ENCODE assay signal across 9 cellular contexts in genomic region chr3:128649264-128649663, GRCh38. TPM values are rescaled to one million over a fixed set of nuclear protein-coding genes. Genes with fewer than 3 reads are reported as not detected.
DNase-seq lines count a peak whose midpoint lies in the region; ATAC-seq and TF ChIP-seq lines count a peak whose summit lies in the region.
"Had no signal": no experiment of that assay in that cellular context is flagged by ENCODE, and none has a peak within 500 bp of the region (broad histone marks: within the 10 kb centered on the region; RNA-seq: fewer than 3 reads in every experiment).

No MANE protein-coding gene starts in this region.

- H3K4me3 ChIP-seq in iPS-18a (ENCODE audit: low read length) (peak overlapping the region; percentile 82), suprapubic skin (peak overlapping the region; percentile 70)

- no peaks in the 10 kb centered on the region for H3K27me3 Mint-ChIP-seq in T-helper 2 cell treated with Interferon-gamma antibody and Interleukin-4, amounts not matched to agents 5 μg/mL and 100 μg/mL, for 36 hours (ENCODE audit: low read depth)
- no peaks in the 10 kb centered on the region for H3K27me3 Mint-ChIP-seq in activated CD8-positive, alpha-beta T cell treated with anti-CD3 and anti-CD28 coated beads for 36 hours

- no peak for DNase-seq in T-helper 2 cell treated with Interferon-gamma antibody and Interleukin-4, amounts not matched to agents 5 μg/mL and 100 μg/mL, for 36 hours (ENCODE audit: low spot score)
- DNase-seq in T-helper 2 cell, result no peak
- no peak for DNase-seq in activated CD8-positive, alpha-beta T cell treated with anti-CD3 and anti-CD28 coated beads for 36 hours
- no peak for DNase-seq in suprapubic skin (ENCODE audit: low spot score in 2 of 2)
- DNase-seq in SKM-1 (lab: John Stamatoyannopoulos, UW; ENCODE audit: unreplicated experiment), result no peak
- DNase-seq: NCI-H1694 treated with DMSO at 0.1 percent for 48 hours had no signal

- peaks cover 18% of the 10 kb centered on the region for H3K36me3 Mint-ChIP-seq in T-helper 2 cell treated with Interferon-gamma antibody and Interleukin-4, amounts not matched to agents 5 μg/mL and 100 μg/mL, for 36 hours (ENCODE audit: low read depth)
- peaks cover 25% of the 10 kb centered on the region for H3K36me3 Mint-ChIP-seq in activated CD8-positive, alpha-beta T cell treated with anti-CD3 and anti-CD28 coated beads for 36 hours (ENCODE audit: low read depth)

- CTCF ChIA-PET in activated CD8-positive, alpha-beta T cell treated with anti-CD3 and anti-CD28 coated beads for 36 hours (lab: Charles Lee), result interaction anchor here (0.6 to 1.7 kb wide), 6 partner anchors 25 to 228 kb away, joined by 3 to 10 read pairs (median 4); no protein-coding TSS in a partner anchor

- peak overlapping the region; percentile 94 for H3K9ac ChIP-seq in iPS-18a (ENCODE audit: low read length)

- peak overlapping the region; percentile 83 for H3K4me3 Mint-ChIP-seq in T-helper 2 cell treated with Interferon-gamma antibody and Interleukin-4, amounts not matched to agents 5 μg/mL and 100 μg/mL, for 36 hours
- peak overlapping the region; percentile 87 for H3K4me3 Mint-ChIP-seq in activated CD8-positive, alpha-beta T cell treated with anti-CD3 and anti-CD28 coated beads for 36 hours

- no peak for ATAC-seq in activated CD8-positive, alpha-beta T cell treated with anti-CD3 and anti-CD28 coated beads for 36 hours
- ATAC-seq in HG02571 (IDR thresholded peaks at IDR 0.05; ENCODE audit: unreplicated experiment) (no peak), HG03460 (IDR thresholded peaks at IDR 0.05; ENCODE audit: unreplicated experiment) (no peak)

- H3K27ac Mint-ChIP-seq in T-helper 2 cell treated with Interferon-gamma antibody and Interleukin-4, amounts not matched to agents 5 μg/mL and 100 μg/mL, for 36 hours, result peak overlapping the region; percentile 91
- peak overlapping the region; percentile 88 for H3K27ac Mint-ChIP-seq in activated CD8-positive, alpha-beta T cell treated with anti-CD3 and anti-CD28 coated beads for 36 hours

- H3K27me3 ChIP-seq in iPS-18a (ENCODE audit: control insufficient read depth, insufficient read depth, low read length) (no peaks in the 10 kb centered on the region), suprapubic skin (no peaks in the 10 kb centered on the region)

- intact Hi-C loops in activated CD8-positive, alpha-beta T cell treated with anti-CD3 and anti-CD28 coated beads for 36 hours (cut with micrococcal nuclease), result no loop called here

- POLR2A ChIA-PET in activated CD8-positive, alpha-beta T cell treated with anti-CD3 and anti-CD28 coated beads for 36 hours (lab: Charles Lee), result interaction anchor here (0.7 to 3.1 kb wide), 9 partner anchors 8 to 533 kb away, joined by 3 to 13 read pairs (median 3); no protein-coding TSS in a partner anchor

- TF ChIP-seq CTCF in activated CD8-positive, alpha-beta T cell treated with anti-CD3 and anti-CD28 coated beads for 36 hours (IDR thresholded peaks at IDR 0.05), result no peak
- TF ChIP-seq CTCF in suprapubic skin (IDR thresholded peaks at IDR 0.05), result no peak

- no peaks in the 10 kb centered on the region for H3K9me3 Mint-ChIP-seq in T-helper 2 cell treated with Interferon-gamma antibody and Interleukin-4, amounts not matched to agents 5 μg/mL and 100 μg/mL, for 36 hours
- no peaks in the 10 kb centered on the region for H3K9me3 Mint-ChIP-seq in activated CD8-positive, alpha-beta T cell treated with anti-CD3 and anti-CD28 coated beads for 36 hours

- H3K27ac ChIP-seq in iPS-18a (ENCODE audit: low read length), result no peak overlapping the region
- peak overlapping the region; percentile 94 for H3K27ac ChIP-seq in suprapubic skin

- H3K4me1 Mint-ChIP-seq in T-helper 2 cell treated with Interferon-gamma antibody and Interleukin-4, amounts not matched to agents 5 μg/mL and 100 μg/mL, for 36 hours (ENCODE audit: low read depth), result peaks cover 21% of the 10 kb centered on the region
- peaks cover 30% of the 10 kb centered on the region for H3K4me1 Mint-ChIP-seq in activated CD8-positive, alpha-beta T cell treated with anti-CD3 and anti-CD28 coated beads for 36 hours (ENCODE audit: low read depth)

- no peak for TF ChIP-seq POLR2A in suprapubic skin (IDR thresholded peaks at IDR 0.05)

- H3K4me1 ChIP-seq in iPS-18a (ENCODE audit: control insufficient read depth, low read depth, low read length), result peaks cover 8% of the 10 kb centered on the region
- peaks cover 24% of the 10 kb centered on the region for H3K4me1 ChIP-seq in suprapubic skin

- H3K36me3 ChIP-seq in iPS-18a (ENCODE audit: control insufficient read depth, low read depth, low read length) (peaks cover 6% of the 10 kb centered on the region), suprapubic skin (peaks cover 7% of the 10 kb centered on the region)

- TF ChIP-seq EP300 in suprapubic skin (IDR thresholded peaks at IDR 0.05), result no peak

- WGBS in suprapubic skin, result 11% methylated on average over 6 of the region's 6 CpGs

- H3K9me3 ChIP-seq in iPS-18a (ENCODE audit: control insufficient read depth, low read depth, low read length), result no peaks in the 10 kb centered on the region
- no peaks in the 10 kb centered on the region for H3K9me3 ChIP-seq in suprapubic skin

RNA-seq across cellular contexts. Expression of gene RPN1, which starts 1.4 kb away (rescaled TPM):
- total RNA-seq in activated CD8-positive, alpha-beta T cell treated with anti-CD3 and anti-CD28 coated beads for 36 hours, result 100 to 1,000 TPM; 133 TPM
- total RNA-seq in suprapubic skin, result 100 to 1,000 TPM in 3 of 4 donors, 10 to 100 TPM in 1; 91.5 to 150 (median 148) TPM
